10 cellular contexts compared by ENCODE assay signal in the genomic region with DNA sequence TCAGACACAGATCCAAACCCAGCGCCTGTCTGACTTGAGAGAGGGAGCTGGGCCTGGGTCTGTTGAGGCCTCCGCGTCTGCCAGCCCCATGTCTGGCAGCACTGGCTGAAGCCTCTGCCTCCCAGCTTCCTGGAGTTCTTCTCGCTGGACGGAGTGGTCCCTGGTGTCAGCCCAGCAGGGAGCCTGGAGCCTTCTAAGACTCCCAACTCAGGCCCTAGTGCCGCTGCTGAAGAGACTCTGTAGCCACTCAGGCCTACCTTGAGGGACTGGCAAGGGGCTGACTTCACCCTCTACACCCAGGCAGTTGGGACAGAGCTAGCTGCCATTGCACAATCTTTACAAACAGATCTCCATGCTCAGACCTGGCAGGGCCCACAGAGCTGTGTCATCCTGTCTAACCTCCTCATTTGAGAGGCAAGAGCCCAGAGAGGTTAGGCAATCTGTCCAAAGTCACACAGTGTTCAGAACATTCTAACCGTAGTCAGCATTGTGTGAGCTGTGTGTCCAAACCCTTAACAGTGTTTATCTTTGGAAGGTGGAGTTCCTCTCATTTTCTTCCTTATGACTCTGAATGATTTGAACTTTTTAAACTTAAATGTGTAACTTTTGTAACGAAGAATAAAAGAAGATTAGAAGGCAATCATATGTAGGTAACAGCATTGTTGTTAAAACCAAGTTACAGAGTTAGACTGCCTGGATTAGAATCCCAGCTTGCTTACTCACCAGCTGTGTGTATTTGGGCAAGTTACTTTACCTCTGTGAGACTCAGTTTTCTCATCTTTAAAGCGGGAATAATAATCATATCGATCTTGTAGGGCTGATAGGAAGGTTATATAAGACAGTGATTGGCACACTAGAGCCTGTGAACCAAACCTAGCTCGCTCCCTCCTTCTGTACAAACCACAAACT. TPM values are rescaled to one million over a fixed set of nuclear protein-coding genes. Genes with fewer than 3 reads are reported as not detected.
A peak's percentile ranks its signal among the peaks of the same experiment; 100 is the strongest.
DNase-seq lines count a peak whose midpoint lies in the region; ATAC-seq and TF ChIP-seq lines count a peak whose summit lies in the region.
"Had no signal": no experiment of that assay in that cellular context is flagged by ENCODE, and none has a peak within 500 bp of the region (broad histone marks: within the 10 kb centered on the region; RNA-seq: fewer than 3 reads in every experiment).

No MANE protein-coding gene starts in this region.

- TF ChIP-seq POLR2A in vagina (IDR thresholded peaks at IDR 0.05), result no peak

- H3K27me3 Mint-ChIP-seq in stimulated activated naive CD8-positive, alpha-beta T cell treated with anti-CD3 and anti-CD28 coated beads, Interleukin-15, amount 100 ng/mL, for 72 hours, result no peaks in the 10 kb centered on the region

- H3K4me3 Mint-ChIP-seq in stimulated activated naive CD8-positive, alpha-beta T cell treated with anti-CD3 and anti-CD28 coated beads, Interleukin-15, amount 100 ng/mL, for 72 hours, result no peak overlapping the region

- peaks cover 0 to 5% of the 10 kb centered on the region in 2 donors for H3K9me3 Mint-ChIP-seq in stimulated activated naive CD8-positive, alpha-beta T cell treated with anti-CD3 and anti-CD28 coated beads, Interleukin-15, amount 100 ng/mL, for 72 hours

- H3K9me3 ChIP-seq in lung (ENCODE audit: control insufficient read depth in 2 of 2, insufficient read depth in 1 of 2, low read length in 1 of 2) (peaks cover 0 to 2% of the 10 kb centered on the region in 2 donors), vagina (no peaks in the 10 kb centered on the region)

- DNase-seq in stimulated activated naive CD8-positive, alpha-beta T cell treated with anti-CD3 and anti-CD28 coated beads, Interleukin-15, Interleukin-2, amounts not matched to agents 100 U/mL and 50 U/mL, for 24 hours, result peak; percentile 21
- no peak for DNase-seq in stimulated activated naive CD8-positive, alpha-beta T cell treated with anti-CD3 and anti-CD28 coated beads, Interleukin-15, amount 100 ng/mL, for 72 hours
- peak; percentile 94 to 99 for DNase-seq in cardiac fibroblast (ENCODE audit: low read depth in 2 of 2)
- DNase-seq in lung (ENCODE audit: low spot score), result peak; percentile 95
- DNase-seq in vagina (ENCODE audit: extremely low spot score in 2 of 2), result no peak
- no peak for DNase-seq in SK-N-DZ (ENCODE audit: low spot score)
- DNase-seq: DMS79 treated with DMSO at 0.1 percent for 48 hours, WERI-Rb-1 had no signal

- peaks cover 67% of the 10 kb centered on the region for H3K4me1 Mint-ChIP-seq in stimulated activated naive CD8-positive, alpha-beta T cell treated with anti-CD3 and anti-CD28 coated beads, Interleukin-15, amount 100 ng/mL, for 72 hours

- no peak for TF ChIP-seq CTCF in cardiac fibroblast (IDR thresholded peaks at IDR 0.05; ENCODE audit: low read depth, low read length)
- no peak for TF ChIP-seq CTCF in lung (IDR thresholded peaks at IDR 0.05; ENCODE audit: control extremely low read depth, extremely low read depth)
- TF ChIP-seq CTCF in vagina (IDR thresholded peaks at IDR 0.05), result no peak

- H3K27me3 ChIP-seq in lung (ENCODE audit: control insufficient read depth, insufficient read depth) (no peaks in the 10 kb centered on the region), vagina (no peaks in the 10 kb centered on the region)

- no peak overlapping the region for H3K27ac Mint-ChIP-seq in stimulated activated naive CD8-positive, alpha-beta T cell treated with anti-CD3 and anti-CD28 coated beads, Interleukin-15, amount 100 ng/mL, for 72 hours

- no peak overlapping the region for H3K4me3 ChIP-seq in cardiac fibroblast (replicated peaks in 1 of 2; ENCODE audit: low read depth in 2 of 2, low read length in 2 of 2)
- no peak overlapping the region for H3K4me3 ChIP-seq in lung
- H3K4me3 ChIP-seq in vagina, result no peak overlapping the region

- intact Hi-C loops in vagina (cut with DNase I), result no loop called here

- ATAC-seq in stimulated activated naive CD8-positive, alpha-beta T cell treated with anti-CD3 and anti-CD28 coated beads, Interleukin-15, Interleukin-2, amounts not matched to agents 100 U/mL and 50 U/mL, for 24 hours, result no peak
- no peak for ATAC-seq in stimulated activated naive CD8-positive, alpha-beta T cell treated with anti-CD3 and anti-CD28 coated beads, Interleukin-15, amount 100 ng/mL, for 72 hours
- ATAC-seq in lung (ENCODE audit: insufficient read depth, low FRiP score) (peak; percentile 6), HG02885 (IDR thresholded peaks at IDR 0.05; ENCODE audit: poor library complexity, unreplicated experiment) (no peak), GM19463 (IDR thresholded peaks at IDR 0.05; ENCODE audit: unreplicated experiment) (no peak)

- H3K4me1 ChIP-seq in lung (ENCODE audit: control insufficient read depth in 2 of 2, insufficient read depth in 2 of 2, low read length in 2 of 2), result peaks cover 3 to 23% of the 10 kb centered on the region in 2 donors
- peaks cover 71% of the 10 kb centered on the region for H3K4me1 ChIP-seq in vagina

- 64 to 66% methylated on average over 11 of the region's 11 CpGs for WGBS in lung, 2 donors

- H3K36me3 ChIP-seq in lung (ENCODE audit: control insufficient read depth in 2 of 2, insufficient read depth in 2 of 2, low read length in 2 of 2), result no peaks in the 10 kb centered on the region
- no peaks in the 10 kb centered on the region for H3K36me3 ChIP-seq in vagina

- H3K27ac ChIP-seq in lung (ENCODE audit: low read depth in 1 of 2, low read length in 1 of 2) (peak overlapping the region; percentile 74 to 100), vagina (peak overlapping the region; percentile 98)
- H3K27ac ChIP-seq: WERI-Rb-1 had no signal

RNA-seq across cellular contexts. Expression of gene DUSP1, which starts 4.6 kb away (rescaled TPM):
- total RNA-seq in lung, result 100 to 1,000 TPM; 310 to 377 TPM
- 1,000 to 10,000 TPM in 1 of 2 donors, 100 to 1,000 TPM in 1; 138 to 1,153 TPM for polyA plus RNA-seq in lung
- total RNA-seq in vagina, result 2,876 TPM
- 22.7 and 24.2 TPM in 2 replicates for polyA plus RNA-seq in SK-N-DZ (2014; cell fraction: cytosol; rRNA removed)
- 28.9 and 31.9 TPM in 2 replicates for polyA plus RNA-seq in SK-N-DZ (2014; cell fraction: nucleus; rRNA removed)

RNA-seq across cellular contexts. Expression of gene ERGIC1, which starts 58.5 kb away (rescaled TPM):
- total RNA-seq in lung, result 100 to 1,000 TPM in 1 of 2 donors, 10 to 100 TPM in 1; 62.2 to 215 TPM
- polyA plus RNA-seq in lung, result 100 to 1,000 TPM; 122 to 204 TPM
- 97.2 TPM for total RNA-seq in vagina
- 114 and 117 TPM in 2 replicates for polyA plus RNA-seq in SK-N-DZ (2014; cell fraction: cytosol; rRNA removed)
- polyA plus RNA-seq in SK-N-DZ (2014; cell fraction: nucleus; rRNA removed), result 53.9 and 54.7 TPM in 2 replicates

Comparison
In these comparisons a context has a peak if more than half of its experiments do, and no peak if none do; other contexts are left out.
1. DNase-seq: peak in stimulated activated naive CD8-positive, alpha-beta T cell treated with anti-CD3 and anti-CD28 coated beads, Interleukin-15, Interleukin-2, amounts not matched to agents 100 U/mL and 50 U/mL, for 24 hours (single experiment), cardiac fibroblast (2 of 2) and lung (single experiment); none in stimulated activated naive CD8-positive, alpha-beta T cell treated with anti-CD3 and anti-CD28 coated beads, Interleukin-15, amount 100 ng/mL, for 72 hours (0 of 2), vagina (0 of 2) and SK-N-DZ (single experiment).